Comparison of ENCODE assay signal across 8 cellular contexts in genomic region chr19:30682576-30683536, GRCh38.
DNase-seq lines count a peak whose midpoint lies in the region; ATAC-seq, FAIRE-seq and TF ChIP-seq lines count a peak whose summit lies in the region.

No MANE protein-coding gene starts in this region.

- TF ChIP-seq CTCF in GM06990 (IDR thresholded peaks at IDR 0.05; ENCODE audit: insufficient read depth, low read length, poor library complexity, severe bottlenecking) (peak; percentile 79), MM.1S (IDR thresholded peaks at IDR 0.05; ENCODE audit: low read length) (peak; percentile 83), SU-DHL-6 (IDR thresholded peaks at IDR 0.05; ENCODE audit: insufficient read depth, low read length, poor library complexity, severe bottlenecking) (peak; percentile 72), astrocyte (IDR thresholded peaks at IDR 0.05; ENCODE audit: insufficient read depth, low read depth, low read length) (peak; percentile 99), retinal pigment epithelial cell (conservative IDR thresholded peaks at IDR 0.05; ENCODE audit: low read depth, low read length) (peak; percentile 89)

- peaks cover 37% of the 10 kb centered on the region for H3K27me3 Mint-ChIP-seq in astrocyte (ENCODE audit: low read depth, unreplicated experiment)

- H3K36me3 ChIP-seq in GM06990 (ENCODE audit: control insufficient read depth, insufficient read depth, low read length) (no peaks in the 10 kb centered on the region), MM.1S (replicated peaks; ENCODE audit: insufficient read depth, low read length) (no peaks in the 10 kb centered on the region), SU-DHL-6 (ENCODE audit: low read length) (no peaks in the 10 kb centered on the region), astrocyte (ENCODE audit: insufficient read depth, low read length) (no peaks in the 10 kb centered on the region)

- H3K4me3 ChIP-seq in GM06990 (replicated peaks; ENCODE audit: low read depth, low read length), result no peak overlapping the region
- H3K4me3 ChIP-seq in MM.1S (ENCODE audit: low read length), result no peak overlapping the region
- no peak overlapping the region for H3K4me3 ChIP-seq in SU-DHL-6 (ENCODE audit: insufficient read depth, low read length, poor library complexity, severe bottlenecking)
- H3K4me3 ChIP-seq in astrocyte (ENCODE audit: insufficient read depth, low read depth, low read length), result no peak overlapping the region
- H3K4me3 ChIP-seq in retinal pigment epithelial cell (ENCODE audit: low read length), result no peak overlapping the region

- ATAC-seq in left ventricle myocardium superior (peak; percentile 84), GM21619 (IDR thresholded peaks at IDR 0.05; ENCODE audit: unreplicated experiment) (no peak), HG02981 (IDR thresholded peaks at IDR 0.05; ENCODE audit: unreplicated experiment) (no peak)

- intact Hi-C loops in left ventricle myocardium superior (cut with micrococcal nuclease), result loop anchor here (5.0 kb wide), 1 partner anchor 1544 kb away; no protein-coding TSS in a partner anchor

- no peaks in the 10 kb centered on the region for H3K9me3 Mint-ChIP-seq in astrocyte (ENCODE audit: unreplicated experiment)

- no peak overlapping the region for H3K27ac Mint-ChIP-seq in astrocyte (ENCODE audit: unreplicated experiment)

- no peak overlapping the region for H3K9ac ChIP-seq in MM.1S (ENCODE audit: low read length)
- H3K9ac ChIP-seq in SU-DHL-6 (ENCODE audit: low read length), result no peak overlapping the region
- H3K9ac ChIP-seq in astrocyte (ENCODE audit: low read length), result peak overlapping the region; percentile 6

- no peaks in the 10 kb centered on the region for H3K4me1 ChIP-seq in MM.1S (ENCODE audit: low read length)
- peaks cover 4% of the 10 kb centered on the region for H3K4me1 ChIP-seq in astrocyte (ENCODE audit: insufficient read depth, low read length)

- no peaks in the 10 kb centered on the region for H3K79me2 ChIP-seq in MM.1S (ENCODE audit: low read length)
- H3K79me2 ChIP-seq in SU-DHL-6 (ENCODE audit: insufficient read depth, low read length), result no peaks in the 10 kb centered on the region
- H3K79me2 ChIP-seq in astrocyte (ENCODE audit: insufficient read depth, low read length), result no peaks in the 10 kb centered on the region

- H3K4me2 ChIP-seq in MM.1S (ENCODE audit: low read depth, low read length), result no peak overlapping the region
- no peak overlapping the region for H3K4me2 ChIP-seq in SU-DHL-6 (ENCODE audit: low read depth, low read length, poor library complexity, severe bottlenecking)
- H3K4me2 ChIP-seq in astrocyte (ENCODE audit: low read length), result peak overlapping the region; percentile 63

- no peaks in the 10 kb centered on the region for H3K9me2 ChIP-seq in MM.1S (replicated peaks; ENCODE audit: insufficient read depth, low read length)
- H3K9me2 ChIP-seq in SU-DHL-6 (replicated peaks; ENCODE audit: insufficient read depth, low read length), result no peaks in the 10 kb centered on the region

- DNase-seq in GM06990 (ENCODE audit: extremely low read depth, insufficient read length) (no peak), MM.1S (peak; percentile 30), astrocyte (ENCODE audit: low read depth) (peak; percentile 64), left ventricle myocardium superior (peak; percentile 80), retinal pigment epithelial cell (ENCODE audit: low read depth) (no peak)

- no peaks in the 10 kb centered on the region for H3K4me1 Mint-ChIP-seq in astrocyte (ENCODE audit: low read depth, unreplicated experiment)

- H2AFZ ChIP-seq in MM.1S (ENCODE audit: low read length) (no peak overlapping the region), SU-DHL-6 (ENCODE audit: low read depth, low read length, severe bottlenecking) (no peak overlapping the region), astrocyte (ENCODE audit: low read depth, low read length) (peak overlapping the region; percentile 30)

- H3K4me3 Mint-ChIP-seq in astrocyte (ENCODE audit: unreplicated experiment), result no peak overlapping the region

- no peaks in the 10 kb centered on the region for H4K20me1 ChIP-seq in MM.1S (ENCODE audit: insufficient read depth, low read length)
- no peaks in the 10 kb centered on the region for H4K20me1 ChIP-seq in SU-DHL-6 (ENCODE audit: low read depth, low read length)
- H4K20me1 ChIP-seq in astrocyte (ENCODE audit: insufficient read depth, low read length), result no peaks in the 10 kb centered on the region

- no peaks in the 10 kb centered on the region for H3K36me3 Mint-ChIP-seq in astrocyte (ENCODE audit: low read depth, unreplicated experiment)

- H3K9me3 ChIP-seq in MM.1S (replicated peaks; ENCODE audit: insufficient read depth, low read length) (no peaks in the 10 kb centered on the region), SU-DHL-6 (ENCODE audit: insufficient read depth, low read length) (no peaks in the 10 kb centered on the region), astrocyte (ENCODE audit: insufficient read depth, low read depth, low read length) (no peaks in the 10 kb centered on the region)

- H3K27me3 ChIP-seq in GM06990 (replicated peaks; ENCODE audit: control insufficient read depth, insufficient read depth, low read length), result no peaks in the 10 kb centered on the region
- H3K27me3 ChIP-seq in MM.1S (replicated peaks; ENCODE audit: insufficient read depth, low read length), result peaks cover 84% of the 10 kb centered on the region
- no peaks in the 10 kb centered on the region for H3K27me3 ChIP-seq in SU-DHL-6 (ENCODE audit: low read length)
- H3K27me3 ChIP-seq in astrocyte (ENCODE audit: insufficient read depth, low read length), result peaks cover 16% of the 10 kb centered on the region

- FAIRE-seq in astrocyte (lab: Jason Lieb, UNC), result no peak

- H3F3A ChIP-seq in MM.1S (ENCODE audit: insufficient read depth, low read length) (no peaks in the 10 kb centered on the region), SU-DHL-6 (ENCODE audit: insufficient read depth) (no peaks in the 10 kb centered on the region)

- no peak overlapping the region for H3K27ac ChIP-seq in MM.1S (ENCODE audit: low read length)
- no peak overlapping the region for H3K27ac ChIP-seq in SU-DHL-6 (ENCODE audit: low read depth, low read length)
- no peak overlapping the region for H3K27ac ChIP-seq in astrocyte (ENCODE audit: low read depth, low read length)

Comparison
In these comparisons a context has a peak if more than half of its experiments do, and no peak if none do; other contexts are left out.
1. DNase-seq: peak in MM.1S (single experiment), astrocyte (single experiment) and left ventricle myocardium superior (single experiment); none in GM06990 (single experiment) and retinal pigment epithelial cell (single experiment).
2. Peak in every context shown above with its lines, with median percentiles within 50 percentile points of each other: CTCF ChIP-seq.